ENCODE assay signal across 1 cellular context in the genomic region with DNA sequence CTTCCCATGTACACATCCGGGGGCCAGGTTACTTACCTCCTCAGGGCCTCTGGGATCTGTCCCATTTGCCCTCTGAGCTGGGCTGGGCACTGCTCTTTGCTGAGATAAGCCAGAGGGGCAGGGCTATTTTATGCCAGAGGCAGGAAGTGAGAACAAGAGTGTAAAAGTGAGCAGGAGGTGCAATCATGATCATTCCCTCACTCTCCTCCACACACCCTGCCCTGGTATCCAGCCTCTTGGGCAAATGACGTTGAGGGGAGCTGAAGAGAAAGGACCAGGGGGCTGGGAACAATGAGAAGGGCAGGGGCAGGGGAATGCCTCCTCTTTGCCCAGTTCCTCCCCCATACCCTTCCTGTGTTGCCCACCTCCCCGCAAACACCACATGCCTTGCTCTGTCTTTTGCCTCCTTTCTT.
TF ChIP-seq lines count a peak whose summit lies in the region.

No MANE protein-coding gene starts in this region.

TF ChIP-seq in GM23338, 12 proteins besides CTCF, POLR2A, EP300 and RAD21 (continued from another document):
- TF ChIP-seq, protein P1, sequence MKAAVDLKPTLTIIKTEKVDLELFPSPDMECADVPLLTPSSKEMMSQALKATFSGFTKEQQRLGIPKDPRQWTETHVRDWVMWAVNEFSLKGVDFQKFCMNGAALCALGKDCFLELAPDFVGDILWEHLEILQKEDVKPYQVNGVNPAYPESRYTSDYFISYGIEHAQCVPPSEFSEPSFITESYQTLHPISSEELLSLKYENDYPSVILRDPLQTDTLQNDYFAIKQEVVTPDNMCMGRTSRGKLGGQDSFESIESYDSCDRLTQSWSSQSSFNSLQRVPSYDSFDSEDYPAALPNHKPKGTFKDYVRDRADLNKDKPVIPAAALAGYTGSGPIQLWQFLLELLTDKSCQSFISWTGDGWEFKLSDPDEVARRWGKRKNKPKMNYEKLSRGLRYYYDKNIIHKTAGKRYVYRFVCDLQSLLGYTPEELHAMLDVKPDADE (IDR thresholded peaks at IDR 0.05) = no peak
- TF ChIP-seq POLR2AphosphoS5 (IDR thresholded peaks at IDR 0.05; ENCODE audit: low read depth) = no peak
- no peak for TF ChIP-seq EZH2phosphoT487 (IDR thresholded peaks at IDR 0.05; ENCODE audit: unreplicated experiment)
- TF ChIP-seq, protein P2, sequence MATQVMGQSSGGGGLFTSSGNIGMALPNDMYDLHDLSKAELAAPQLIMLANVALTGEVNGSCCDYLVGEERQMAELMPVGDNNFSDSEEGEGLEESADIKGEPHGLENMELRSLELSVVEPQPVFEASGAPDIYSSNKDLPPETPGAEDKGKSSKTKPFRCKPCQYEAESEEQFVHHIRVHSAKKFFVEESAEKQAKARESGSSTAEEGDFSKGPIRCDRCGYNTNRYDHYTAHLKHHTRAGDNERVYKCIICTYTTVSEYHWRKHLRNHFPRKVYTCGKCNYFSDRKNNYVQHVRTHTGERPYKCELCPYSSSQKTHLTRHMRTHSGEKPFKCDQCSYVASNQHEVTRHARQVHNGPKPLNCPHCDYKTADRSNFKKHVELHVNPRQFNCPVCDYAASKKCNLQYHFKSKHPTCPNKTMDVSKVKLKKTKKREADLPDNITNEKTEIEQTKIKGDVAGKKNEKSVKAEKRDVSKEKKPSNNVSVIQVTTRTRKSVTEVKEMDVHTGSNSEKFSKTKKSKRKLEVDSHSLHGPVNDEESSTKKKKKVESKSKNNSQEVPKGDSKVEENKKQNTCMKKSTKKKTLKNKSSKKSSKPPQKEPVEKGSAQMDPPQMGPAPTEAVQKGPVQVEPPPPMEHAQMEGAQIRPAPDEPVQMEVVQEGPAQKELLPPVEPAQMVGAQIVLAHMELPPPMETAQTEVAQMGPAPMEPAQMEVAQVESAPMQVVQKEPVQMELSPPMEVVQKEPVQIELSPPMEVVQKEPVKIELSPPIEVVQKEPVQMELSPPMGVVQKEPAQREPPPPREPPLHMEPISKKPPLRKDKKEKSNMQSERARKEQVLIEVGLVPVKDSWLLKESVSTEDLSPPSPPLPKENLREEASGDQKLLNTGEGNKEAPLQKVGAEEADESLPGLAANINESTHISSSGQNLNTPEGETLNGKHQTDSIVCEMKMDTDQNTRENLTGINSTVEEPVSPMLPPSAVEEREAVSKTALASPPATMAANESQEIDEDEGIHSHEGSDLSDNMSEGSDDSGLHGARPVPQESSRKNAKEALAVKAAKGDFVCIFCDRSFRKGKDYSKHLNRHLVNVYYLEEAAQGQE (IDR thresholded peaks at IDR 0.05; ENCODE audit: unreplicated experiment) = no peak
- TF ChIP-seq STAT1 (IDR thresholded peaks at IDR 0.05; ENCODE audit: unreplicated experiment) = no peak
- TF ChIP-seq, protein P3, sequence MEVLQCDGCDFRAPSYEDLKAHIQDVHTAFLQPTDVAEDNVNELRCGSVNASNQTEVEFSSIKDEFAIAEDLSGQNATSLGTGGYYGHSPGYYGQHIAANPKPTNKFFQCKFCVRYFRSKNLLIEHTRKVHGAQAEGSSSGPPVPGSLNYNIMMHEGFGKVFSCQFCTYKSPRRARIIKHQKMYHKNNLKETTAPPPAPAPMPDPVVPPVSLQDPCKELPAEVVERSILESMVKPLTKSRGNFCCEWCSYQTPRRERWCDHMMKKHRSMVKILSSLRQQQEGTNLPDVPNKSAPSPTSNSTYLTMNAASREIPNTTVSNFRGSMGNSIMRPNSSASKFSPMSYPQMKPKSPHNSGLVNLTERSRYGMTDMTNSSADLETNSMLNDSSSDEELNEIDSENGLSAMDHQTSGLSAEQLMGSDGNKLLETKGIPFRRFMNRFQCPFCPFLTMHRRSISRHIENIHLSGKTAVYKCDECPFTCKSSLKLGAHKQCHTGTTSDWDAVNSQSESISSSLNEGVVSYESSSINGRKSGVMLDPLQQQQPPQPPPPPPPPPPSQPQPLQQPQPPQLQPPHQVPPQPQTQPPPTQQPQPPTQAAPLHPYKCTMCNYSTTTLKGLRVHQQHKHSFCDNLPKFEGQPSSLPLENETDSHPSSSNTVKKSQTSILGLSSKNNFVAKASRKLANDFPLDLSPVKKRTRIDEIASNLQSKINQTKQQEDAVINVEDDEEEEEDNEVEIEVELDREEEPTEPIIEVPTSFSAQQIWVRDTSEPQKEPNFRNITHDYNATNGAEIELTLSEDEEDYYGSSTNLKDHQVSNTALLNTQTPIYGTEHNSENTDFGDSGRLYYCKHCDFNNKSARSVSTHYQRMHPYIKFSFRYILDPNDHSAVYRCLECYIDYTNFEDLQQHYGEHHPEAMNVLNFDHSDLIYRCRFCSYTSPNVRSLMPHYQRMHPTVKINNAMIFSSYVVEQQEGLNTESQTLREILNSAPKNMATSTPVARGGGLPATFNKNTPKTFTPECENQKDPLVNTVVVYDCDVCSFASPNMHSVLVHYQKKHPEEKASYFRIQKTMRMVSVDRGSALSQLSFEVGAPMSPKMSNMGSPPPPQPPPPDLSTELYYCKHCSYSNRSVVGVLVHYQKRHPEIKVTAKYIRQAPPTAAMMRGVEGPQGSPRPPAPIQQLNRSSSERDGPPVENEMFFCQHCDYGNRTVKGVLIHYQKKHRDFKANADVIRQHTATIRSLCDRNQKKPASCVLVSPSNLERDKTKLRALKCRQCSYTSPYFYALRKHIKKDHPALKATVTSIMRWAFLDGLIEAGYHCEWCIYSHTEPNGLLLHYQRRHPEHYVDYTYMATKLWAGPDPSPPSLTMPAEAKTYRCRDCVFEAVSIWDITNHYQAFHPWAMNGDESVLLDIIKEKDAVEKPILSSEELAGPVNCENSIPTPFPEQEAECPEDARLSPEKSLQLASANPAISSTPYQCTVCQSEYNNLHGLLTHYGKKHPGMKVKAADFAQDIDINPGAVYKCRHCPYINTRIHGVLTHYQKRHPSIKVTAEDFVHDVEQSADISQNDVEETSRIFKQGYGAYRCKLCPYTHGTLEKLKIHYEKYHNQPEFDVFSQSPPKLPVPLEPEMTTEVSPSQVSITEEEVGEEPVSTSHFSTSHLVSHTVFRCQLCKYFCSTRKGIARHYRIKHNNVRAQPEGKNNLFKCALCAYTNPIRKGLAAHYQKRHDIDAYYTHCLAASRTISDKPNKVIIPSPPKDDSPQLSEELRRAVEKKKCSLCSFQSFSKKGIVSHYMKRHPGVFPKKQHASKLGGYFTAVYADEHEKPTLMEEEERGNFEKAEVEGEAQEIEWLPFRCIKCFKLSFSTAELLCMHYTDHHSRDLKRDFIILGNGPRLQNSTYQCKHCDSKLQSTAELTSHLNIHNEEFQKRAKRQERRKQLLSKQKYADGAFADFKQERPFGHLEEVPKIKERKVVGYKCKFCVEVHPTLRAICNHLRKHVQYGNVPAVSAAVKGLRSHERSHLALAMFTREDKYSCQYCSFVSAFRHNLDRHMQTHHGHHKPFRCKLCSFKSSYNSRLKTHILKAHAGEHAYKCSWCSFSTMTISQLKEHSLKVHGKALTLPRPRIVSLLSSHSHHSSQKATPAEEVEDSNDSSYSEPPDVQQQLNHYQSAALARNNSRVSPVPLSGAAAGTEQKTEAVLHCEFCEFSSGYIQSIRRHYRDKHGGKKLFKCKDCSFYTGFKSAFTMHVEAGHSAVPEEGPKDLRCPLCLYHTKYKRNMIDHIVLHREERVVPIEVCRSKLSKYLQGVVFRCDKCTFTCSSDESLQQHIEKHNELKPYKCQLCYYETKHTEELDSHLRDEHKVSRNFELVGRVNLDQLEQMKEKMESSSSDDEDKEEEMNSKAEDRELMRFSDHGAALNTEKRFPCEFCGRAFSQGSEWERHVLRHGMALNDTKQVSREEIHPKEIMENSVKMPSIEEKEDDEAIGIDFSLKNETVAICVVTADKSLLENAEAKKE (CRISPR knock-in tag; IDR thresholded peaks at IDR 0.05) = no peak
- no peak for TF ChIP-seq ZNF114 (CRISPR knock-in tag; IDR thresholded peaks at IDR 0.05)
- no peak for TF ChIP-seq ZNF331 (CRISPR knock-in tag; IDR thresholded peaks at IDR 0.05; ENCODE audit: low read depth)
